Comparison of ENCODE assay signal across 8 cellular contexts in the genomic region with DNA sequence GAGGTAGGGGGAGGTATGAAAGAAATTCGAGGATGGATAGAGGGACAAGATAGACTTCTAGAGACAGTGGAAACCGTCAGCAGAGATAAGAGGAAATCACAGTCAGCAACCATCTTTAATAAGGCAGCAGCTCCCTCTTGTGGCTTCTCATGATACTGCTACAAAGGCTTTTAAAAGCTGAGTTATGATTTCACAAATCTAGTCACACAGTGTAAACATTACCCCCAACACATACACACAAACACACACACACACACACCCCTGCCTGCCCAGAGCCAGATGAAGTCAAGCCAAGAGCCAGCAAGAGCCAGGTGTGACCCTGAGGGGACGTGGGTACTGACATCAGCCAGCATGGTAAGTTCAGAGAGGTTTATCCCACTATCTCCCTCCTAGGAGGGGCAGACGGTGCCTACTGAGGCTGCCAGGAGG. TPM values are rescaled to one million over a fixed set of nuclear protein-coding genes. Genes with fewer than 3 reads are reported as not detected.
DNase-seq lines count a peak whose midpoint lies in the region; ATAC-seq, FAIRE-seq and TF ChIP-seq lines count a peak whose summit lies in the region.

No MANE protein-coding gene starts in this region.

- H3K9me3 ChIP-seq in breast epithelium (no peaks in the 10 kb centered on the region), kidney (ENCODE audit: control insufficient read depth in 1 of 2, low read length in 2 of 2) (no peaks in the 10 kb centered on the region)

- no peak overlapping the region for H3K27ac ChIP-seq in breast epithelium
- H3K27ac ChIP-seq in kidney (ENCODE audit: low read depth in 2 of 2, low read length in 2 of 2) = no peak overlapping the region

- H3K4me1 ChIP-seq in breast epithelium = no peaks in the 10 kb centered on the region
- no peaks in the 10 kb centered on the region for H3K4me1 ChIP-seq in kidney (ENCODE audit: control insufficient read depth in 1 of 2, insufficient read depth in 1 of 2, low read depth in 1 of 2, low read length in 2 of 2)

- H3K36me3 ChIP-seq in breast epithelium (no peaks in the 10 kb centered on the region), kidney (ENCODE audit: control insufficient read depth in 1 of 2, insufficient read depth in 2 of 2, low read length in 2 of 2) (no peaks in the 10 kb centered on the region)

- peak; percentile 44 for DNase-seq in NCI-H1436 (lab: John Stamatoyannopoulos, UW)
- DNase-seq in NCI-H1436 treated with DMSO at 0.1 percent for 48 hours (lab: John Stamatoyannopoulos, UW) = no peak
- DNase-seq in NCI-H187 treated with DMSO at 0.1 percent for 48 hours (lab: John Stamatoyannopoulos, UW) = peak; percentile 15
- peak; percentile 33 for DNase-seq in T1000 (lab: John Stamatoyannopoulos, UW)
- no peak for DNase-seq in breast epithelium (ENCODE audit: low spot score in 2 of 2)
- DNase-seq in kidney = peak; percentile 26
- DNase-seq in stimulated activated CD4-positive, alpha-beta T cell treated with anti-CD3 and anti-CD28 coated beads, Interleukin-4, amount 100 ng/mL, for 24 hours = peak; percentile 64

- H3K27me3 ChIP-seq in breast epithelium = no peaks in the 10 kb centered on the region

- FAIRE-seq in kidney (lab: Jason Lieb, UNC) = no peak

- no peak for TF ChIP-seq POLR2A in breast epithelium (IDR thresholded peaks at IDR 0.05)

- intact Hi-C loops in breast epithelium (cut with DNase I; ENCODE audit: low total_unique reads) = no loop called here
- intact Hi-C loops in kidney (cut with DNase I) = loop anchor here (10.0 kb wide), 1 partner anchor 61 kb away; a partner anchor contains a TSS

- ATAC-seq in HG02970 (IDR thresholded peaks at IDR 0.05; ENCODE audit: low FRiP score, unreplicated experiment) = no peak

- TF ChIP-seq CTCF in breast epithelium (IDR thresholded peaks at IDR 0.05) = peak; percentile 83 to 93 (median 88)
- peak; percentile 88 for TF ChIP-seq CTCF in kidney (IDR thresholded peaks at IDR 0.05; ENCODE audit: borderline replicate concordance, extremely low read depth, insufficient read depth)

- H3K4me3 ChIP-seq in breast epithelium (no peak overlapping the region), kidney (ENCODE audit: low read length in 2 of 2) (no peak overlapping the region)

- no peak overlapping the region for H3K9ac ChIP-seq in kidney (ENCODE audit: low read length in 2 of 2)

RNA-seq across cellular contexts. Expression of a gene that starts 16.4 kb away (rescaled TPM):
- total RNA-seq in breast epithelium (not detected), kidney (not detected)
- polyA plus RNA-seq in kidney (ENCODE audit: insufficient read depth, low read depth, low replicate concordance) = not detected

RNA-seq across cellular contexts. Expression of a gene that starts 18.9 kb away (rescaled TPM):
- total RNA-seq in breast epithelium (1 to 10 TPM; 1.6 to 3.1 (median 2.7) TPM), kidney (not detected)
- polyA plus RNA-seq in kidney (ENCODE audit: insufficient read depth, low read depth, low replicate concordance) = not detected

RNA-seq across cellular contexts. Expression of a gene that starts 44.8 kb away (rescaled TPM):
- total RNA-seq in breast epithelium (1 to 10 TPM; 3.8 to 9.5 (median 6.6) TPM), kidney (12.7 TPM)
- polyA plus RNA-seq in kidney (ENCODE audit: insufficient read depth, low read depth, low replicate concordance) = 5.8 TPM

Comparison
In these comparisons a context has a peak if more than half of its experiments do, and no peak if none do; other contexts are left out.
1. DNase-seq: peak in NCI-H1436 (single experiment), NCI-H187 treated with DMSO at 0.1 percent for 48 hours (single experiment), T1000 (single experiment), kidney (single experiment) and stimulated activated CD4-positive, alpha-beta T cell treated with anti-CD3 and anti-CD28 coated beads, Interleukin-4, amount 100 ng/mL, for 24 hours (single experiment); none in NCI-H1436 treated with DMSO at 0.1 percent for 48 hours (single experiment) and breast epithelium (0 of 2).